ENCODE assay signal across 1 cellular context in genomic region chr19:3047307-3048189, GRCh38.
TF ChIP-seq lines count a peak whose summit lies in the region.

No MANE protein-coding gene starts in this region.

TF ChIP-seq in K562, 482 proteins besides CTCF, POLR2A, EP300 and RAD21 (continued from another document and continues in another):
- TF ChIP-seq CUX1 (CRISPR knock-in tag; IDR thresholded peaks at IDR 0.05), result no peak
- TF ChIP-seq CREB1 (IDR thresholded peaks at IDR 0.05), result peak; percentile 37; the same call in 1 of the 2 replicates
- TF ChIP-seq CREB1 (CRISPR knock-in tag; IDR thresholded peaks at IDR 0.05), result no peak
- TF ChIP-seq ZNF23 (CRISPR knock-in tag; IDR thresholded peaks at IDR 0.05), result no peak
- TF ChIP-seq USF1 (CRISPR knock-in tag; IDR thresholded peaks at IDR 0.05), result no peak
- TF ChIP-seq MTA1 (IDR thresholded peaks at IDR 0.05; ENCODE audit: borderline replicate concordance), result peak; percentile 58; the same call in 1 of the 2 replicates
- peak in 1 of 2 experiments; percentile 56; a peak in 1 of 4 replicates for TF ChIP-seq KDM4B (IDR thresholded peaks at IDR 0.05; ENCODE audit: borderline replicate concordance in 2 of 2, low read depth in 1 of 2)
- no peak for TF ChIP-seq ZBTB1 (CRISPR knock-in tag; IDR thresholded peaks at IDR 0.05; ENCODE audit: borderline replicate concordance, low read depth)
- TF ChIP-seq TAF9B (IDR thresholded peaks at IDR 0.05; ENCODE audit: partially characterized antibody), result no peak
- TF ChIP-seq SLC30A9 (CRISPR knock-in tag; IDR thresholded peaks at IDR 0.05), result no peak
- no peak for TF ChIP-seq PTRF (tag; IDR thresholded peaks at IDR 0.05)
- TF ChIP-seq ZKSCAN1 (IDR thresholded peaks at IDR 0.05; ENCODE audit: low read depth, low read length), result no peak
- peak; percentile 78 for TF ChIP-seq NFIC (IDR thresholded peaks at IDR 0.05)
- TF ChIP-seq PHB (CRISPR knock-in tag; IDR thresholded peaks at IDR 0.05), result no peak
- TF ChIP-seq BCLAF1 (IDR thresholded peaks at IDR 0.05; ENCODE audit: borderline replicate concordance in 1 of 2, control insufficient read depth in 1 of 2, low read depth in 2 of 2, low read length in 1 of 2), result 0 out of 4 replicates have a peak, but pooled peaks of 1 of the 2 experiments have one; percentile 52
- TF ChIP-seq EWSR1 (IDR thresholded peaks at IDR 0.05; ENCODE audit: borderline replicate concordance, low read depth, partially characterized antibody), result no peak
- TF ChIP-seq ETS2 (tag; IDR thresholded peaks at IDR 0.05; ENCODE audit: borderline replicate concordance, poor library complexity, severe bottlenecking), result no peak
- no peak for TF ChIP-seq FOXK1 (CRISPR knock-in tag; IDR thresholded peaks at IDR 0.05; ENCODE audit: borderline replicate concordance)
- no peak for TF ChIP-seq ZNF592 (IDR thresholded peaks at IDR 0.05)
- TF ChIP-seq ILK (tag; IDR thresholded peaks at IDR 0.05; ENCODE audit: borderline replicate concordance, low read depth), result no peak
- no peak for TF ChIP-seq ZNF561 (CRISPR knock-in tag; conservative IDR thresholded peaks at IDR 0.05)
- TF ChIP-seq ZNF212 (CRISPR knock-in tag; IDR thresholded peaks at IDR 0.05), result no peak
- TF ChIP-seq, protein P1, sequence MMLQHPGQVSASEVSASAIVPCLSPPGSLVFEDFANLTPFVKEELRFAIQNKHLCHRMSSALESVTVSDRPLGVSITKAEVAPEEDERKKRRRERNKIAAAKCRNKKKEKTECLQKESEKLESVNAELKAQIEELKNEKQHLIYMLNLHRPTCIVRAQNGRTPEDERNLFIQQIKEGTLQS (IDR thresholded peaks at IDR 0.05), result peak; percentile 9; the same call in 1 of the 2 replicates
- TF ChIP-seq, protein P1 (CRISPR knock-in tag; conservative IDR thresholded peaks at IDR 0.05), result no peak
- TF ChIP-seq HBP1 (CRISPR knock-in tag; IDR thresholded peaks at IDR 0.05), result peak; percentile 59; the same call in 1 of the 2 replicates
- TF ChIP-seq PREB (CRISPR knock-in tag; IDR thresholded peaks at IDR 0.05), result no peak
- TF ChIP-seq GATAD2A (IDR thresholded peaks at IDR 0.05), result peak; percentile 81
- no peak for TF ChIP-seq ZNF12 (CRISPR knock-in tag; IDR thresholded peaks at IDR 0.05)
- TF ChIP-seq E2F5 (CRISPR knock-in tag; IDR thresholded peaks at IDR 0.05), result no peak
- TF ChIP-seq ZNF253 (CRISPR knock-in tag; conservative IDR thresholded peaks at IDR 0.05), result no peak
- no peak for TF ChIP-seq BMI1 (IDR thresholded peaks at IDR 0.05; ENCODE audit: low read length)
- no peak for TF ChIP-seq TGIF2 (CRISPR knock-in tag; IDR thresholded peaks at IDR 0.05)
- TF ChIP-seq ZZZ3 (IDR thresholded peaks at IDR 0.05), result no peak
- no peak for TF ChIP-seq ZNF780A (CRISPR knock-in tag; IDR thresholded peaks at IDR 0.05)
- no peak for TF ChIP-seq KLF10 (CRISPR knock-in tag; IDR thresholded peaks at IDR 0.05)
- no peak for TF ChIP-seq ARHGAP35 (IDR thresholded peaks at IDR 0.05; ENCODE audit: partially characterized antibody)
- TF ChIP-seq ZNF282 (CRISPR knock-in tag; IDR thresholded peaks at IDR 0.05), result no peak
- TF ChIP-seq GTF2B (IDR thresholded peaks at IDR 0.05; ENCODE audit: extremely low read depth, insufficient read length), result no peak
- TF ChIP-seq MCM7 (IDR thresholded peaks at IDR 0.05), result no peak
- TF ChIP-seq RBM34 (IDR thresholded peaks at IDR 0.05; ENCODE audit: borderline replicate concordance, insufficient read depth, low read length), result no peak
- TF ChIP-seq RCOR1 (IDR thresholded peaks at IDR 0.05; ENCODE audit: borderline replicate concordance in 1 of 2, low read depth in 2 of 2, low read length in 2 of 2), result peak in 1 of 2 experiments; percentile 48; a peak in 1 of 4 replicates
